In genomic region chr13:105196052-105196451, GRCh38 we compare ENCODE assay signal across 2 cellular contexts.
TF ChIP-seq lines count a peak whose summit lies in the region.

No MANE protein-coding gene starts in this region.

TF ChIP-seq in HCT116, 20 proteins besides CTCF, POLR2A, EP300 and RAD21 (continued from another document):
- TF ChIP-seq SIN3A (IDR thresholded peaks at IDR 0.05; ENCODE audit: low read depth) (no peak), CBX3 (IDR thresholded peaks at IDR 0.05; ENCODE audit: low read depth) (no peak), EZH2phosphoT487 (IDR thresholded peaks at IDR 0.05; ENCODE audit: borderline replicate concordance) (no peak), CEBPB (IDR thresholded peaks at IDR 0.05; ENCODE audit: low read depth) (no peak)
- TF ChIP-seq, protein P1, sequence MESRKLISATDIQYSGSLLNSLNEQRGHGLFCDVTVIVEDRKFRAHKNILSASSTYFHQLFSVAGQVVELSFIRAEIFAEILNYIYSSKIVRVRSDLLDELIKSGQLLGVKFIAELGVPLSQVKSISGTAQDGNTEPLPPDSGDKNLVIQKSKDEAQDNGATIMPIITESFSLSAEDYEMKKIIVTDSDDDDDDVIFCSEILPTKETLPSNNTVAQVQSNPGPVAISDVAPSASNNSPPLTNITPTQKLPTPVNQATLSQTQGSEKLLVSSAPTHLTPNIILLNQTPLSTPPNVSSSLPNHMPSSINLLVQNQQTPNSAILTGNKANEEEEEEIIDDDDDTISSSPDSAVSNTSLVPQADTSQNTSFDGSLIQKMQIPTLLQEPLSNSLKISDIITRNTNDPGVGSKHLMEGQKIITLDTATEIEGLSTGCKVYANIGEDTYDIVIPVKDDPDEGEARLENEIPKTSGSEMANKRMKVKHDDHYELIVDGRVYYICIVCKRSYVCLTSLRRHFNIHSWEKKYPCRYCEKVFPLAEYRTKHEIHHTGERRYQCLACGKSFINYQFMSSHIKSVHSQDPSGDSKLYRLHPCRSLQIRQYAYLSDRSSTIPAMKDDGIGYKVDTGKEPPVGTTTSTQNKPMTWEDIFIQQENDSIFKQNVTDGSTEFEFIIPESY (IDR thresholded peaks at IDR 0.05; ENCODE audit: extremely low read depth, insufficient replicate concordance, low read length): no peak

TF ChIP-seq in WTC11, 78 proteins besides CTCF, POLR2A, EP300 and RAD21 (continued from another document):
- TF ChIP-seq, protein P2, sequence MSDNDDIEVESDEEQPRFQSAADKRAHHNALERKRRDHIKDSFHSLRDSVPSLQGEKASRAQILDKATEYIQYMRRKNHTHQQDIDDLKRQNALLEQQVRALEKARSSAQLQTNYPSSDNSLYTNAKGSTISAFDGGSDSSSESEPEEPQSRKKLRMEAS (CRISPR knock-in tag; IDR thresholded peaks at IDR 0.05): no peak
- TF ChIP-seq EMX1 (CRISPR knock-in tag; IDR thresholded peaks at IDR 0.05) (no peak), SP1 (CRISPR knock-in tag; conservative IDR thresholded peaks at IDR 0.05) (no peak), GTF2I (CRISPR knock-in tag; conservative IDR thresholded peaks at IDR 0.05) (no peak)
